ENCODE assay signal across 8 cellular contexts in genomic region chr17:12020595-12021590, GRCh38. TPM values are rescaled to one million over a fixed set of nuclear protein-coding genes. Genes with fewer than 3 reads are reported as not detected.
DNase-seq lines count a peak whose midpoint lies in the region; ATAC-seq and TF ChIP-seq lines count a peak whose summit lies in the region.

Gene MAP2K4 (plus strand): TSS chr17:12020877. CDS start chr17:12020887, 10 bp downstream.

- peak; percentile 97 for ATAC-seq in activated naive CD8-positive, alpha-beta T cell treated with anti-CD3 and anti-CD28 coated beads, Interleukin-2, amount 50 U/mL, for 24 hours

- intact Hi-C loops in cardiac septum (cut with DNase I) = loop anchor here (2.0 kb wide), 1 partner anchor 24 kb away; the partner anchor contains the start of gene ZNF18
- intact Hi-C loops in transverse colon (cut with DNase I; ENCODE audit: low total_unique reads) = no loop called here

- peaks cover 46% of the 10 kb centered on the region for H3K4me1 Mint-ChIP-seq in activated naive CD8-positive, alpha-beta T cell treated with anti-CD3 and anti-CD28 coated beads, Interleukin-2, amount 50 U/mL, for 24 hours

- peak within 1 kb of the TSS; percentile 89 to 97 (median 93) for H3K27ac ChIP-seq in transverse colon

- POLR2A ChIA-PET in HEK293T (lab: Yijun Ruan, JAX) = interaction anchor here (0.6 to 6.8 kb wide), 8 partner anchors 9 to 27 kb away, joined by 3 to 88 read pairs (median 4); partner anchors contain the start of gene ZNF18

- peaks cover 3% of the 10 kb centered on the region for H3K27me3 Mint-ChIP-seq in activated naive CD8-positive, alpha-beta T cell treated with anti-CD3 and anti-CD28 coated beads, Interleukin-2, amount 50 U/mL, for 24 hours

- no peak for TF ChIP-seq CTCF in GM10266 (IDR thresholded peaks at IDR 0.05; ENCODE audit: control insufficient read depth, insufficient read depth, low read depth, missing control alignments)
- no peak for TF ChIP-seq CTCF in transverse colon (IDR thresholded peaks at IDR 0.05)

- CTCF ChIA-PET in HEK293T (lab: Yijun Ruan, JAX) = interaction anchor here (1.4 kb wide), 1 partner anchor 16 kb away, joined by 4 read pairs; no protein-coding TSS in a partner anchor

- TF ChIP-seq POLR2A in transverse colon (IDR thresholded peaks at IDR 0.05) = peak; percentile 62

- H3K27me3 ChIP-seq in transverse colon = no peaks in the 10 kb centered on the region

- peak within 1 kb of the TSS; percentile 82 for H3K4me3 Mint-ChIP-seq in activated naive CD8-positive, alpha-beta T cell treated with anti-CD3 and anti-CD28 coated beads, Interleukin-2, amount 50 U/mL, for 24 hours

- H3K9me3 ChIP-seq in transverse colon = no peaks in the 10 kb centered on the region

- DNase-seq in GM10266 (ENCODE audit: extremely low spot score) (peak; percentile 96), HEK293T (ENCODE audit: extremely low spot score) (peak; percentile 99), MV-4-11 (lab: John Stamatoyannopoulos, UW) (peak; percentile 74), SW480 (ENCODE audit: low spot score) (peak; percentile 78), cardiac septum (ENCODE audit: low spot score) (peak; percentile 98), pons (ENCODE audit: low spot score) (peak; percentile 85), transverse colon (peak; percentile 95)
- peak; percentile 95 for DNase-seq in activated naive CD8-positive, alpha-beta T cell treated with anti-CD3 and anti-CD28 coated beads, Interleukin-2, amount 50 U/mL, for 24 hours

- WGBS in transverse colon (ENCODE audit: low coverage in 1 of 2), 2 donors = 0 to 3% methylated on average over 1 to 36 of the region's 124 CpGs

- H3K4me1 ChIP-seq in transverse colon = peaks cover 5 to 41% (median 19%) of the 10 kb centered on the region in 4 donors

- H3K36me3 Mint-ChIP-seq in activated naive CD8-positive, alpha-beta T cell treated with anti-CD3 and anti-CD28 coated beads, Interleukin-2, amount 50 U/mL, for 24 hours (ENCODE audit: low read depth) = no peaks in the 10 kb centered on the region

- H3K36me3 ChIP-seq in transverse colon = no peaks in the 10 kb centered on the region

- in situ Hi-C loops in transverse colon (cut with MboI; ENCODE audit: low pct_ligation_motif_present in 1 of 4, low pct_unique_long_range_greater_than_20kb in 1 of 4, low sequenced_read_pairs in 3 of 4) = loop anchor here in 1 of 4 donors (25.0 kb wide), 1 partner anchor 991 kb away; the partner anchor contains the start of gene ELAC2

- no peak for TF ChIP-seq EP300 in transverse colon (IDR thresholded peaks at IDR 0.05; ENCODE audit: low read depth)

- H3K4me3 ChIP-seq in transverse colon = peak within 1 kb of the TSS; percentile 93 to 99 (median 98)

- no peaks in the 10 kb centered on the region for H3K9me3 Mint-ChIP-seq in activated naive CD8-positive, alpha-beta T cell treated with anti-CD3 and anti-CD28 coated beads, Interleukin-2, amount 50 U/mL, for 24 hours

- H3K27ac Mint-ChIP-seq in activated naive CD8-positive, alpha-beta T cell treated with anti-CD3 and anti-CD28 coated beads, Interleukin-2, amount 50 U/mL, for 24 hours = peak within 1 kb of the TSS; percentile 79

TF ChIP-seq in HEK293T, 16 proteins besides CTCF, POLR2A, EP300 and RAD21:
- TF ChIP-seq CTBP1 (IDR thresholded peaks at IDR 0.05; ENCODE audit: borderline replicate concordance) (no peak), FOXK2 (IDR thresholded peaks at IDR 0.05) (no peak), LEF1 (IDR thresholded peaks at IDR 0.05; ENCODE audit: borderline replicate concordance) (peak; percentile 60; the same call in 1 of the 2 replicates), ELF4 (IDR thresholded peaks at IDR 0.05) (no peak), ARNT (IDR thresholded peaks at IDR 0.05) (peak; percentile 33; the same call in 1 of the 2 replicates)
TF ChIP-seq in HEK293T: peak in this region for 2.

RNA-seq across cellular contexts. Expression of gene MAP2K4, which starts in this region (rescaled TPM):
- total RNA-seq in cardiac septum = 32.5 TPM
- 10 to 100 TPM in 3 of 4 donors, 1 to 10 TPM in 1; 6.2 to 24.0 (median 17.8) TPM for total RNA-seq in transverse colon

Comparison
In these comparisons a context has a peak if more than half of its experiments do, and no peak if none do; other contexts are left out.
1. Peak in every context shown above with its lines: DNase-seq, ATAC-seq, H3K4me3 ChIP-seq and H3K27ac ChIP-seq.